15 cellular contexts compared by ENCODE assay signal in the genomic region with DNA sequence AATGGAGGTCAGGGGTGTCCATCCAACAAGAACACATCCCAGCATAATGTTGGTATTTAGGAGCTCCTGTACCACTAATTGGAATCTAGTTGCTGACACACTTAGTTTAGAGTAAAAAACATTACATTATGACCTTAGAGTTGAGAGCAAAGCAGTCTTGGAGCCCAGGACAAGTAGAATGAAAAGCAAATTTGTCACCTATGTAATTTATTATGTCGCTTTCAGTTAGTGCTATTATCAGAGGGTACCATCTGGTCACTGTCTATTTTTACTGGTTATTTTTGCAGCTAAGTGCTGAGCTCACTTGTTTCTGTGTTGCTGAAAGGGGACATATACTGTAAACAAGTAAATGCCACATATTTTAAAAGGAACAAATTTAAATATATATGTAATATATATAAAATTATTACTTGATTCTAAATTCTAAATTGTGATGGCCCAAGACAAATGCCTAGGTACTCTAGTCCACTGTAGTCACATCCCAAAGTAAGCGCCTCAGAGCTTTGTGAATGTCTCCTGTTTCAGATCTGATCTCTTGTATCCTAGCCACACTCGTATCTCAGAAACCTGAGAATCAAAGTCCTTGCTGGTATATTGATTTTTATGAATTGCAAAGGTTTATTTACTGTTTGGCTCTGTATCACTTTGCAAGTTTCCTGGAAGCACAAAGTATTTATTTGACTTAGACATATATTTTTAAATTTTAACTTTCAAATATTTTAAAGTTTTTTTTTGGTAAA.
DNase-seq lines count a peak whose midpoint lies in the region; ATAC-seq and TF ChIP-seq lines count a peak whose summit lies in the region.
"Had no signal": no experiment of that assay in that cellular context is flagged by ENCODE, and none has a peak within 500 bp of the region (broad histone marks: within the 10 kb centered on the region; RNA-seq: fewer than 3 reads in every experiment).

No MANE protein-coding gene starts in this region.

- H3K9me3 ChIP-seq in liver (ENCODE audit: control insufficient read depth in 4 of 4, low read length in 3 of 4): no peaks in the 10 kb centered on the region
- H3K9me3 ChIP-seq: BLaER1 had no signal

- H3K27me3 ChIP-seq in liver (ENCODE audit: control insufficient read depth in 4 of 4, insufficient read depth in 4 of 4, low read length in 3 of 4): no peaks in the 10 kb centered on the region
- H3K27me3 ChIP-seq: BLaER1 had no signal

- 37% methylated on average over 3 of the region's 3 CpGs for WGBS in liver

- H3K27ac ChIP-seq in liver (ENCODE audit: low read depth in 1 of 2, low read length in 2 of 2): peak overlapping the region; percentile 32 to 57
- H3K27ac ChIP-seq: 22Rv1, BLaER1 had no signal

- peak in 1 of 2 donors; percentile 30 for TF ChIP-seq RAD21 in liver (IDR thresholded peaks at IDR 0.05)

- ATAC-seq in HG02571 (IDR thresholded peaks at IDR 0.05; ENCODE audit: unreplicated experiment) (no peak), GM18861 (IDR thresholded peaks at IDR 0.05; ENCODE audit: unreplicated experiment) (no peak)
- ATAC-seq: GM12878 had no signal

- DNase-seq in DMS 273 (lab: John Stamatoyannopoulos, UW; ENCODE audit: unreplicated experiment): peak; percentile 32
- DNase-seq in DMS 273 treated with DMSO at 0.1 percent for 48 hours (lab: John Stamatoyannopoulos, UW): no peak
- peak; percentile 29 for DNase-seq in NCI-H524 treated with DMSO at 0.1 percent for 48 hours (lab: John Stamatoyannopoulos, UW)
- DNase-seq in cerebellar cortex (ENCODE audit: low spot score): peak; percentile 17
- DNase-seq in DMS53 (lab: John Stamatoyannopoulos, UW): no peak
- DNase-seq: H9, NCI-H1436, NCI-H526, SHP77 treated with DMSO at 0.1 percent for 48 hours had no signal

- H3K4me1 ChIP-seq in liver (ENCODE audit: control insufficient read depth in 4 of 4, insufficient read depth in 4 of 4, low read length in 3 of 4): peaks cover 9 to 54% (median 32%) of the 10 kb centered on the region in 4 donors
- H3K4me1 ChIP-seq: BLaER1 had no signal

- H3K36me3 ChIP-seq in liver (ENCODE audit: control insufficient read depth in 4 of 4, insufficient read depth in 3 of 4, low read depth in 1 of 4, low read length in 3 of 4): no peaks in the 10 kb centered on the region
- H3K36me3 ChIP-seq: BLaER1 had no signal

- TF ChIP-seq CTCF in liver (IDR thresholded peaks at IDR 0.05; ENCODE audit: low read depth, low read length, missing input control): no peak

- H3K9ac ChIP-seq in liver (ENCODE audit: low read depth in 1 of 2, low read length in 2 of 2): no peak overlapping the region
- H3K9ac ChIP-seq: BLaER1 had no signal

- H3K4me3 ChIP-seq in liver (ENCODE audit: low read depth in 1 of 3, low read length in 3 of 3): no peak overlapping the region
- H3K4me3 ChIP-seq: BLaER1, GM12878 had no signal

TF ChIP-seq in liver, 16 proteins besides CTCF, POLR2A, EP300 and RAD21:
- TF ChIP-seq FOXA1 (IDR thresholded peaks at IDR 0.05) (no peak), EGR1 (IDR thresholded peaks at IDR 0.05; ENCODE audit: low read depth in 2 of 2) (peak in 1 of 2 donors; percentile 18), JUND (IDR thresholded peaks at IDR 0.05) (peak; percentile 48 to 50), GABPA (IDR thresholded peaks at IDR 0.05 in 1 of 2, conservative IDR thresholded peaks at IDR 0.05 in 1 of 2) (no peak), FOXA2 (IDR thresholded peaks at IDR 0.05) (peak; percentile 38), HNF4G (IDR thresholded peaks at IDR 0.05) (peak; percentile 66), SP1 (IDR thresholded peaks at IDR 0.05) (peak; percentile 63), RXRA (IDR thresholded peaks at IDR 0.05) (peak in 1 of 2 donors; percentile 49), HNF4A (conservative IDR thresholded peaks at IDR 0.05) (peak; percentile 84 to 91), YY1 (IDR thresholded peaks at IDR 0.05) (no peak)
- TF ChIP-seq, protein P1, sequence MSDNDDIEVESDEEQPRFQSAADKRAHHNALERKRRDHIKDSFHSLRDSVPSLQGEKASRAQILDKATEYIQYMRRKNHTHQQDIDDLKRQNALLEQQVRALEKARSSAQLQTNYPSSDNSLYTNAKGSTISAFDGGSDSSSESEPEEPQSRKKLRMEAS (IDR thresholded peaks at IDR 0.05): peak; percentile 44
- TF ChIP-seq, protein P2, sequence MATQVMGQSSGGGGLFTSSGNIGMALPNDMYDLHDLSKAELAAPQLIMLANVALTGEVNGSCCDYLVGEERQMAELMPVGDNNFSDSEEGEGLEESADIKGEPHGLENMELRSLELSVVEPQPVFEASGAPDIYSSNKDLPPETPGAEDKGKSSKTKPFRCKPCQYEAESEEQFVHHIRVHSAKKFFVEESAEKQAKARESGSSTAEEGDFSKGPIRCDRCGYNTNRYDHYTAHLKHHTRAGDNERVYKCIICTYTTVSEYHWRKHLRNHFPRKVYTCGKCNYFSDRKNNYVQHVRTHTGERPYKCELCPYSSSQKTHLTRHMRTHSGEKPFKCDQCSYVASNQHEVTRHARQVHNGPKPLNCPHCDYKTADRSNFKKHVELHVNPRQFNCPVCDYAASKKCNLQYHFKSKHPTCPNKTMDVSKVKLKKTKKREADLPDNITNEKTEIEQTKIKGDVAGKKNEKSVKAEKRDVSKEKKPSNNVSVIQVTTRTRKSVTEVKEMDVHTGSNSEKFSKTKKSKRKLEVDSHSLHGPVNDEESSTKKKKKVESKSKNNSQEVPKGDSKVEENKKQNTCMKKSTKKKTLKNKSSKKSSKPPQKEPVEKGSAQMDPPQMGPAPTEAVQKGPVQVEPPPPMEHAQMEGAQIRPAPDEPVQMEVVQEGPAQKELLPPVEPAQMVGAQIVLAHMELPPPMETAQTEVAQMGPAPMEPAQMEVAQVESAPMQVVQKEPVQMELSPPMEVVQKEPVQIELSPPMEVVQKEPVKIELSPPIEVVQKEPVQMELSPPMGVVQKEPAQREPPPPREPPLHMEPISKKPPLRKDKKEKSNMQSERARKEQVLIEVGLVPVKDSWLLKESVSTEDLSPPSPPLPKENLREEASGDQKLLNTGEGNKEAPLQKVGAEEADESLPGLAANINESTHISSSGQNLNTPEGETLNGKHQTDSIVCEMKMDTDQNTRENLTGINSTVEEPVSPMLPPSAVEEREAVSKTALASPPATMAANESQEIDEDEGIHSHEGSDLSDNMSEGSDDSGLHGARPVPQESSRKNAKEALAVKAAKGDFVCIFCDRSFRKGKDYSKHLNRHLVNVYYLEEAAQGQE (IDR thresholded peaks at IDR 0.05): peak; percentile 15
- TF ChIP-seq, protein P3, sequence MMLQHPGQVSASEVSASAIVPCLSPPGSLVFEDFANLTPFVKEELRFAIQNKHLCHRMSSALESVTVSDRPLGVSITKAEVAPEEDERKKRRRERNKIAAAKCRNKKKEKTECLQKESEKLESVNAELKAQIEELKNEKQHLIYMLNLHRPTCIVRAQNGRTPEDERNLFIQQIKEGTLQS (IDR thresholded peaks at IDR 0.05): no peak

Comparison
In these comparisons a context has a peak if more than half of its experiments do, and no peak if none do; other contexts are left out.
1. DNase-seq: peak in DMS 273 (single experiment), NCI-H524 treated with DMSO at 0.1 percent for 48 hours (single experiment) and cerebellar cortex (single experiment); none in DMS 273 treated with DMSO at 0.1 percent for 48 hours (single experiment) and DMS53 (single experiment).